ENCODE assay signal across 17 cellular contexts in the genomic region with DNA sequence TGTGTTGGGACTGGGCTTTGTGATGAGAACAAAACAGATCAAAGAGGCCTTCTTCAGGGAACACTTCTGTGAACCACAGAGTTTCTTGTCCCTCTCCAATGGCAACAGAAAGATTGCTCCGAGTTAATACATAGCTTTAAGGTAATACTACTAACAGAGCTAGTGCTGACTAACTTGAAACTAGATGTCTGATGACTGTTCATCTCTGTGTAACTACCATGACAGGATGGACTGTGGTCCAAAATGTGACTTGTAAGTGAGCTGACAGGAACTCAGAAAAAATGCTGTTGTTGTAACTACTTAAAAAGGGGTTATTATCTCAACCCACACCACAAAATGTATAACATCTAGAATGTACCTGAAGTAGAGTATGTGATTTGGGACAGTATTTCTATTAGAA.
DNase-seq lines count a peak whose midpoint lies in the region; ATAC-seq and TF ChIP-seq lines count a peak whose summit lies in the region.
"Had no signal": no experiment of that assay in that cellular context is flagged by ENCODE, and none has a peak within 500 bp of the region (broad histone marks: within the 10 kb centered on the region; RNA-seq: fewer than 3 reads in every experiment).

No MANE protein-coding gene starts in this region.

- CTCF ChIA-PET in WTC11 (lab: Charles Lee), result no interaction called here

- no peaks in the 10 kb centered on the region for H3K36me3 Mint-ChIP-seq in activated T-cell treated with anti-CD3 and anti-CD28 coated beads, Interleukin-2, amount 50 U/mL, for 24 hours (ENCODE audit: low read depth)
- no peaks in the 10 kb centered on the region for H3K36me3 Mint-ChIP-seq in activated naive CD8-positive, alpha-beta T cell treated with anti-CD3 and anti-CD28 coated beads, Interleukin-2, amount 50 U/mL, for 24 hours (ENCODE audit: low read depth)
- H3K36me3 Mint-ChIP-seq in WTC11, result no peaks in the 10 kb centered on the region

- peak overlapping the region; percentile 71 for H3K27ac Mint-ChIP-seq in activated T-cell treated with anti-CD3 and anti-CD28 coated beads, Interleukin-2, amount 50 U/mL, for 24 hours
- peak overlapping the region; percentile 72 for H3K27ac Mint-ChIP-seq in activated naive CD8-positive, alpha-beta T cell treated with anti-CD3 and anti-CD28 coated beads, Interleukin-2, amount 50 U/mL, for 24 hours
- peak overlapping the region; percentile 28 to 87 for H3K27ac Mint-ChIP-seq in stimulated activated naive CD8-positive, alpha-beta T cell treated with anti-CD3 and anti-CD28 coated beads, Interleukin-15, amount 100 ng/mL, for 72 hours
- no peak overlapping the region for H3K27ac Mint-ChIP-seq in WTC11
- H3K27ac Mint-ChIP-seq: activated B cell treated with CpG ODN at 0.5 μM for 24 hours, nephron had no signal

- no peak for DNase-seq in activated T-cell treated with anti-CD3 and anti-CD28 coated beads, Interleukin-2, amount 50 U/mL, for 24 hours
- DNase-seq in activated T-cell treated with anti-CD3 and anti-CD28 coated beads, Interleukin-2, amount 50 U/mL, for 1 hour, result no peak
- DNase-seq in activated naive CD8-positive, alpha-beta T cell treated with anti-CD3 and anti-CD28 coated beads, Interleukin-2, amount 50 U/mL, for 24 hours, result no peak
- peak in 1 of 2 donors; percentile 19 for DNase-seq in stimulated activated naive CD8-positive, alpha-beta T cell treated with anti-CD3 and anti-CD28 coated beads, Interleukin-15, amount 100 ng/mL, for 72 hours
- no peak for DNase-seq in WTC11 (ENCODE audit: low spot score)
- DNase-seq: activated B cell treated with CpG ODN at 0.5 μM for 24 hours, activated gamma-delta T cell, amniotic stem cell, COR-L47, kidney, midbrain, NCI-H2029, NCI-H526, SHP77 had no signal

- TF ChIP-seq CTCF in WTC11 (IDR thresholded peaks at IDR 0.05), result no peak

- POLR2A ChIA-PET in WTC11 (lab: Charles Lee), result no interaction called here

- peaks cover 43% of the 10 kb centered on the region for H3K4me1 Mint-ChIP-seq in activated T-cell treated with anti-CD3 and anti-CD28 coated beads, Interleukin-2, amount 50 U/mL, for 24 hours (ENCODE audit: low read depth)
- peaks cover 35% of the 10 kb centered on the region for H3K4me1 Mint-ChIP-seq in activated naive CD8-positive, alpha-beta T cell treated with anti-CD3 and anti-CD28 coated beads, Interleukin-2, amount 50 U/mL, for 24 hours
- peaks cover 69% of the 10 kb centered on the region for H3K4me1 Mint-ChIP-seq in stimulated activated naive CD8-positive, alpha-beta T cell treated with anti-CD3 and anti-CD28 coated beads, Interleukin-15, amount 100 ng/mL, for 72 hours
- H3K4me1 Mint-ChIP-seq in WTC11, result peaks cover 22% of the 10 kb centered on the region

- H3K4me3 Mint-ChIP-seq in activated T-cell treated with anti-CD3 and anti-CD28 coated beads, Interleukin-2, amount 50 U/mL, for 24 hours, result no peak overlapping the region
- H3K4me3 Mint-ChIP-seq in activated naive CD8-positive, alpha-beta T cell treated with anti-CD3 and anti-CD28 coated beads, Interleukin-2, amount 50 U/mL, for 24 hours, result peak overlapping the region; percentile 22
- H3K4me3 Mint-ChIP-seq in stimulated activated naive CD8-positive, alpha-beta T cell treated with anti-CD3 and anti-CD28 coated beads, Interleukin-15, amount 100 ng/mL, for 72 hours, result peak overlapping the region in 1 of 2 donors; percentile 56
- H3K4me3 Mint-ChIP-seq in WTC11, result no peak overlapping the region
- H3K4me3 Mint-ChIP-seq: activated B cell treated with CpG ODN at 0.5 μM for 24 hours, nephron had no signal

- H3K27me3 Mint-ChIP-seq in activated T-cell treated with anti-CD3 and anti-CD28 coated beads, Interleukin-2, amount 50 U/mL, for 24 hours, result peaks cover under 1% of the 10 kb centered on the region
- no peaks in the 10 kb centered on the region for H3K27me3 Mint-ChIP-seq in activated naive CD8-positive, alpha-beta T cell treated with anti-CD3 and anti-CD28 coated beads, Interleukin-2, amount 50 U/mL, for 24 hours
- no peaks in the 10 kb centered on the region for H3K27me3 Mint-ChIP-seq in stimulated activated naive CD8-positive, alpha-beta T cell treated with anti-CD3 and anti-CD28 coated beads, Interleukin-15, amount 100 ng/mL, for 72 hours
- H3K27me3 Mint-ChIP-seq in WTC11 (ENCODE audit: low read depth), result no peaks in the 10 kb centered on the region
- H3K27me3 Mint-ChIP-seq: activated B cell treated with CpG ODN at 0.5 μM for 24 hours had no signal

- ATAC-seq in HG03378 (IDR thresholded peaks at IDR 0.05; ENCODE audit: unreplicated experiment), result peak; percentile 48
- peak; percentile 63 for ATAC-seq in activated naive CD8-positive, alpha-beta T cell treated with anti-CD3 and anti-CD28 coated beads, Interleukin-2, amount 50 U/mL, for 24 hours
- ATAC-seq in stimulated activated naive CD8-positive, alpha-beta T cell treated with anti-CD3 and anti-CD28 coated beads, Interleukin-15, amount 100 ng/mL, for 72 hours, result peak; percentile 83
- no peak for ATAC-seq in WTC11
- no peak for ATAC-seq in HG03097 (IDR thresholded peaks at IDR 0.05; ENCODE audit: low FRiP score, unreplicated experiment)

- no peaks in the 10 kb centered on the region for H3K9me3 Mint-ChIP-seq in activated T-cell treated with anti-CD3 and anti-CD28 coated beads, Interleukin-2, amount 50 U/mL, for 24 hours
- H3K9me3 Mint-ChIP-seq in activated naive CD8-positive, alpha-beta T cell treated with anti-CD3 and anti-CD28 coated beads, Interleukin-2, amount 50 U/mL, for 24 hours, result no peaks in the 10 kb centered on the region
- peaks cover 0 to 8% of the 10 kb centered on the region in 2 donors for H3K9me3 Mint-ChIP-seq in stimulated activated naive CD8-positive, alpha-beta T cell treated with anti-CD3 and anti-CD28 coated beads, Interleukin-15, amount 100 ng/mL, for 72 hours
- no peaks in the 10 kb centered on the region for H3K9me3 Mint-ChIP-seq in WTC11
- H3K9me3 Mint-ChIP-seq: activated B cell treated with CpG ODN at 0.5 μM for 24 hours, nephron had no signal

TF ChIP-seq in WTC11, 78 proteins besides CTCF, POLR2A, EP300 and RAD21:
- TF ChIP-seq FOXK1 (CRISPR knock-in tag; IDR thresholded peaks at IDR 0.05) (no peak), OVOL2 (CRISPR knock-in tag; IDR thresholded peaks at IDR 0.05; ENCODE audit: borderline replicate concordance) (no peak), SP1 (CRISPR knock-in tag; conservative IDR thresholded peaks at IDR 0.05) (no peak), ELF4 (CRISPR knock-in tag; IDR thresholded peaks at IDR 0.05; ENCODE audit: low read depth) (no peak), CREM (CRISPR knock-in tag; IDR thresholded peaks at IDR 0.05) (no peak), TP53 (CRISPR knock-in tag; IDR thresholded peaks at IDR 0.05) (no peak)
- TF ChIP-seq, protein P1, sequence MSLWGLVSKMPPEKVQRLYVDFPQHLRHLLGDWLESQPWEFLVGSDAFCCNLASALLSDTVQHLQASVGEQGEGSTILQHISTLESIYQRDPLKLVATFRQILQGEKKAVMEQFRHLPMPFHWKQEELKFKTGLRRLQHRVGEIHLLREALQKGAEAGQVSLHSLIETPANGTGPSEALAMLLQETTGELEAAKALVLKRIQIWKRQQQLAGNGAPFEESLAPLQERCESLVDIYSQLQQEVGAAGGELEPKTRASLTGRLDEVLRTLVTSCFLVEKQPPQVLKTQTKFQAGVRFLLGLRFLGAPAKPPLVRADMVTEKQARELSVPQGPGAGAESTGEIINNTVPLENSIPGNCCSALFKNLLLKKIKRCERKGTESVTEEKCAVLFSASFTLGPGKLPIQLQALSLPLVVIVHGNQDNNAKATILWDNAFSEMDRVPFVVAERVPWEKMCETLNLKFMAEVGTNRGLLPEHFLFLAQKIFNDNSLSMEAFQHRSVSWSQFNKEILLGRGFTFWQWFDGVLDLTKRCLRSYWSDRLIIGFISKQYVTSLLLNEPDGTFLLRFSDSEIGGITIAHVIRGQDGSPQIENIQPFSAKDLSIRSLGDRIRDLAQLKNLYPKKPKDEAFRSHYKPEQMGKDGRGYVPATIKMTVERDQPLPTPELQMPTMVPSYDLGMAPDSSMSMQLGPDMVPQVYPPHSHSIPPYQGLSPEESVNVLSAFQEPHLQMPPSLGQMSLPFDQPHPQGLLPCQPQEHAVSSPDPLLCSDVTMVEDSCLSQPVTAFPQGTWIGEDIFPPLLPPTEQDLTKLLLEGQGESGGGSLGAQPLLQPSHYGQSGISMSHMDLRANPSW (CRISPR knock-in tag; conservative IDR thresholded peaks at IDR 0.05; ENCODE audit: low read depth), result no peak

Comparison
In these comparisons a context has a peak if more than half of its experiments do, and no peak if none do; other contexts are left out.
1. ATAC-seq: peak in HG03378 (single experiment), activated naive CD8-positive, alpha-beta T cell treated with anti-CD3 and anti-CD28 coated beads, Interleukin-2, amount 50 U/mL, for 24 hours (single experiment) and stimulated activated naive CD8-positive, alpha-beta T cell treated with anti-CD3 and anti-CD28 coated beads, Interleukin-15, amount 100 ng/mL, for 72 hours (single experiment); none in WTC11 (single experiment) and HG03097 (single experiment).